Comparison of ENCODE assay signal across 11 cellular contexts in the genomic region with DNA sequence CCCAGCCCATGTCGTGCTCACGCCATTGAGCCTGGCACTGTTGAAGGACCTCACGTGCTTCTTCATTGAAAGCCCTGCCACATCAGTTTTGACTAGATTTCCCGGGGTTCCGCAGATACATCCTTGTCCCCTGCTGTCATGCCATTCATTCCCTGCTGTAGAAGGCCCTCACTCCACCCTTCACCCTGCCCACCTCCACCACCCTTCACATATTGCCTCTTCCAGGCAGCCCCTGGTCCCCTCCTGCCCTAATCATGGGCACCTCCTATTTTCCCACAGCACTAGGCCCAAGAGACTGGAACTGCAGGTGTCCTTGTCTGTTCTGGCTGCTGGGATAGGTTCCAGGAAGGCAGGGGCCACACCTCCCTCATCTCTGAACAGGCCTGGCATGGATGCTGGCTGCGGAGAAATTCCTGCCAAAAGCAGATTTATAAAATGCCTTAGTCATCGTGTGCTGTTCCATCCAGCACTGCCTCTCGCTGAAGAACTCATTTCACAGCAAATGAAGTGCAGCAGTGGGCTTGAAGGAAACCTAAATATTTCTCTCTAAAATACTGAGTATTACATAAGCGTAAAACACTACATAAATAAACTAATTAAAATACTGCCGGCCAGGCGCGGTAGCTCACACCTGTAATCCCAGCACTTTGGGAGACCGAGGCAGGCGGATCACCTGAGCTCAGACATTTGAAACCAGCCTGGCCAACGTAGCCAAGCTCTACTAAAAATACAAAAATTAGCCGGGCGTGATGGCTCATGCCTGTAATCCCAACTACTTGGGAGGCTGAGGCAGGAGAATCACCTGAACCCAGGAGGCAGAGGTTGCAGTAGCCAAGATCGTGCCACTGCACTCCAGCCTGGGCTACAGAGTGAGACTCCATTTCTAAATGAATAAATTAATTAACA. TPM values are rescaled to one million over a fixed set of nuclear protein-coding genes. Genes with fewer than 3 reads are reported as not detected.
DNase-seq lines count a peak whose midpoint lies in the region; TF ChIP-seq lines count a peak whose summit lies in the region.
"Had no signal": no experiment of that assay in that cellular context is flagged by ENCODE, and none has a peak within 500 bp of the region (broad histone marks: within the 10 kb centered on the region; RNA-seq: fewer than 3 reads in every experiment).

No MANE protein-coding gene starts in this region.

- H3K4me3 ChIP-seq in epithelial cell of esophagus (ENCODE audit: low read length) (no peak overlapping the region), SJCRH30 (no peak overlapping the region)

- H3K27ac Mint-ChIP-seq in neural crest cell (ENCODE audit: unreplicated experiment) = peak overlapping the region; percentile 52
- H3K27ac Mint-ChIP-seq: naive B cell had no signal

- H3K9me3 Mint-ChIP-seq in neural crest cell = no peaks in the 10 kb centered on the region
- H3K9me3 Mint-ChIP-seq: naive B cell had no signal

- peaks cover 7% of the 10 kb centered on the region for H3K4me1 ChIP-seq in SJCRH30

- H3K36me3 ChIP-seq in SJCRH30 = peaks cover 2% of the 10 kb centered on the region; the same call in 1 of the 2 replicates

- H3K27ac ChIP-seq in SJCRH30 = no peak overlapping the region

- DNase-seq in AG20443 (ENCODE audit: low spot score) = peak; percentile 92
- peak; percentile 41 for DNase-seq in NCI-H460 (ENCODE audit: extremely low read depth, low read depth)
- peak; percentile 78 for DNase-seq in epithelial cell of esophagus (ENCODE audit: low read depth)
- no peak for DNase-seq in neural crest cell (ENCODE audit: low read depth, low spot score)
- no peak for DNase-seq in D341Med (ENCODE audit: low spot score)
- DNase-seq in KG1 (lab: John Stamatoyannopoulos, UW) = no peak
- no peak for DNase-seq in HuH-7.5 (ENCODE audit: low spot score)
- no peak for DNase-seq in SJCRH30
- DNase-seq: DND-41, H7, naive B cell had no signal

- peaks cover 11% of the 10 kb centered on the region for H3K36me3 Mint-ChIP-seq in neural crest cell (ENCODE audit: low read depth)

- TF ChIP-seq CTCF in epithelial cell of esophagus (IDR thresholded peaks at IDR 0.05; ENCODE audit: insufficient read depth, low read depth, low read length, missing control alignments) = no peak
- no peak for TF ChIP-seq CTCF in neural crest cell (conservative IDR thresholded peaks at IDR 0.05)

- no peaks in the 10 kb centered on the region for H3K27me3 ChIP-seq in SJCRH30

- H3K4me1 Mint-ChIP-seq in neural crest cell = no peaks in the 10 kb centered on the region
- H3K4me1 Mint-ChIP-seq: naive B cell had no signal

- no peaks in the 10 kb centered on the region for H3K27me3 Mint-ChIP-seq in neural crest cell (ENCODE audit: low read depth)
- H3K27me3 Mint-ChIP-seq: naive B cell had no signal

- no peaks in the 10 kb centered on the region for H3K9me3 ChIP-seq in SJCRH30 (replicated peaks)

- H3K4me3 Mint-ChIP-seq in neural crest cell = no peak overlapping the region
- H3K4me3 Mint-ChIP-seq: naive B cell had no signal

RNA-seq across cellular contexts. Expression of gene EIF4E2, which starts 38.4 kb away (rescaled TPM):
- total RNA-seq in NCI-H460 (2014; rRNA removed; shearing (Covaris generic)) = 59.7 and 67.1 TPM in 2 replicates
- 54.0 and 58.5 TPM in 2 replicates for polyA plus RNA-seq in NCI-H460 (2014; cell fraction: nucleus; rRNA removed)
- total RNA-seq in neural crest cell = 85.7 and 89.0 TPM in 2 replicates
- 168 and 180 TPM in 2 replicates for total RNA-seq in SJCRH30 (2014; rRNA removed; shearing (Covaris generic))

RNA-seq across cellular contexts. Expression of gene TIGD1, which starts 38.6 kb away (rescaled TPM):
- total RNA-seq in NCI-H460 (2014; rRNA removed; shearing (Covaris generic)) = 17.6 and 17.7 TPM in 2 replicates
- 21.8 and 29.7 TPM in 2 replicates for polyA plus RNA-seq in NCI-H460 (2014; cell fraction: nucleus; rRNA removed)
- 11.8 and 12.8 TPM in 2 replicates for total RNA-seq in neural crest cell
- 10.2 and 13.5 TPM in 2 replicates for total RNA-seq in SJCRH30 (2014; rRNA removed; shearing (Covaris generic))

RNA-seq across cellular contexts. Expression of gene EFHD1, which starts 44.5 kb away (rescaled TPM):
- 0.10 TPM in 1 of 2 replicates, not detected in the other for total RNA-seq in NCI-H460 (2014; rRNA removed; shearing (Covaris generic))
- polyA plus RNA-seq in NCI-H460 (2014; cell fraction: nucleus; rRNA removed) = not detected in 2 replicates
- 4.1 and 4.7 TPM in 2 replicates for total RNA-seq in neural crest cell
- 18.7 and 20.7 TPM in 2 replicates for total RNA-seq in SJCRH30 (2014; rRNA removed; shearing (Covaris generic))

RNA-seq across cellular contexts. Expression of gene CHRNG, which starts 49.4 kb away (rescaled TPM):
- not detected in 2 replicates for total RNA-seq in NCI-H460 (2014; rRNA removed; shearing (Covaris generic))
- polyA plus RNA-seq in NCI-H460 (2014; cell fraction: nucleus; rRNA removed) = not detected in 2 replicates
- total RNA-seq in neural crest cell = not detected in 2 replicates
- 25.2 and 36.6 TPM in 2 replicates for total RNA-seq in SJCRH30 (2014; rRNA removed; shearing (Covaris generic))
- total RNA-seq: H7 had no signal

Comparison
In these comparisons a context has a peak if more than half of its experiments do, and no peak if none do; other contexts are left out.
1. DNase-seq: peak in AG20443 (single experiment), NCI-H460 (single experiment) and epithelial cell of esophagus (single experiment); none in neural crest cell (single experiment), D341Med (single experiment), KG1 (single experiment), HuH-7.5 (single experiment) and SJCRH30 (0 of 2).